In the genomic region with DNA sequence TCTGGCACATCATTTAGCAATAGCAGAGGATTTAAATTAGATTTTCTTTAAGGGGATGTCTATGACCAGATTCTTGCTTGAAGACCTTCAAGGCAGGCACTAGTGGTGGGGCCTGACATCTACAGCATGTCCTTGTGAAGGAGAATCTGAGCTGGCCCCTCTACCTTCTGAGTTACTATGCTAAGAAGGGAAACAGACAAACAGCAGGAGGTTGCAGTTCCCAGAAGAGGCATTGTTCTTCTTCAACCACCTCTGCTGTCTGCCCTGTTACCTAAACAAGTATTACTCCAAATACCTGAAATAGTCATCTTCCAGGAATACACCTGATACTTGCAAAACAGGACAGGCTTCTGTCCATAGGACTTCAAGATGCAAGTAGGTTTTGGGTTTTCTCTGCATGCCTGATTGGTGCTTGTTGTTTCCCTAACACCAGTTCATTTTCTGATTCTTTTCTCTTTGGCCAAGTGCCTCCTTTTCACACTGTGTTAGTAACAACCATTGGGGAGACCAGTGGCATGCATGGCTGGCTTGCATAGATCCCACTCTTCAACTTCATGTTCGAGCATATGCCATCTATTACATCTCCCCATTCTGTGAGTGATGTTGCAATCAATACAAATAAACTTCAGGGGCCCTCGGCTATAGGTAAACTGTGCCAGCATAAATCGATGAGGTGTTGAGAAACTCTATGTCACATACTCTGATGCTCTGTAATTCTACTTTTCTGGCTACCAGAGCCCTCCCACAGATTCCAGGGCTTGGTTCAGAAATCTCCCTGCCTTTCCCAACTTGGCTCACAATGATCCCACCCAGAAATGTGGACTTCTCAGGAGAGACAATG, we compare ENCODE assay signal across 21 cellular contexts.
"Had no signal": no experiment of that assay in that cellular context is flagged by ENCODE, and none has a peak within 500 bp of the region (broad histone marks: within the 10 kb centered on the region; RNA-seq: fewer than 3 reads in every experiment).

No MANE protein-coding gene starts in this region.

- H3K27ac ChIP-seq: body of pancreas, coronary artery, esophagus muscularis mucosa, neural progenitor cell, prostate gland, right atrium auricular region, tibial nerve, vagina had no signal

- H3K9me3 ChIP-seq: body of pancreas, esophagus muscularis mucosa, mucosa of descending colon, prostate gland, right atrium auricular region, tibial nerve, vagina had no signal

- H3K4me3 ChIP-seq: body of pancreas, coronary artery, esophagus muscularis mucosa, mucosa of descending colon, neural progenitor cell, prostate gland, right atrium auricular region, tibial nerve, vagina had no signal

- FAIRE-seq: endometrium, islet of Langerhans, TTC549 had no signal

- H3K27me3 ChIP-seq: body of pancreas, esophagus muscularis mucosa, neural progenitor cell, right atrium auricular region, tibial nerve, vagina had no signal

- H3K4me2 ChIP-seq: neural progenitor cell had no signal

- H3K4me1 ChIP-seq: neural progenitor cell, prostate gland, tibial nerve had no signal

- H2AFZ ChIP-seq: neural progenitor cell had no signal

- H3K9ac ChIP-seq: neural progenitor cell had no signal

- DNase-seq: activated CD4-positive, alpha-beta T cell treated with anti-CD3 and anti-CD28 coated beads for 36 hours; activated CD8-positive, alpha-beta T cell treated with anti-CD3 and anti-CD28 coated beads for 36 hours; activated naive CD4-positive, alpha-beta T cell; activated naive CD8-positive, alpha-beta T cell treated with anti-CD3 and anti-CD28 coated beads, Interleukin-2, amount 10 ng/mL, durations not matched to agents 7 days and 5 days; activated T-cell treated with anti-CD3 and anti-CD28 coated beads, Interleukin-2, amount 50 U/mL, for 1 hour; body of pancreas; central memory CD4-positive, alpha-beta T cell; left colon; mucosa of descending colon; naive B cell had no signal

- ATAC-seq: activated CD4-positive, alpha-beta T cell treated with anti-CD3 and anti-CD28 coated beads for 36 hours; activated CD8-positive, alpha-beta T cell treated with anti-CD3 and anti-CD28 coated beads for 36 hours; activated T-helper 17 cell treated with anti-CD3 and anti-CD28 coated beads, Interleukin-2, amount 50 U/mL, for 72 hours; body of pancreas; left colon; mucosa of descending colon had no signal

- H3K36me3 ChIP-seq: esophagus muscularis mucosa, neural progenitor cell, prostate gland, right atrium auricular region, tibial nerve, vagina had no signal
